ENCODE assay signal across 12 cellular contexts in genomic region chr1:156434976-156435550, GRCh38.
DNase-seq lines count a peak whose midpoint lies in the region; ATAC-seq and TF ChIP-seq lines count a peak whose summit lies in the region.
"Had no signal": no experiment of that assay in that cellular context is flagged by ENCODE, and none has a peak within 500 bp of the region (broad histone marks: within the 10 kb centered on the region; RNA-seq: fewer than 3 reads in every experiment).

No MANE protein-coding gene starts in this region.

- TF ChIP-seq EP300 in esophagus muscularis mucosa (IDR thresholded peaks at IDR 0.05), result no peak

- intact Hi-C loops in esophagus muscularis mucosa (cut with DNase I), result no loop called here
- intact Hi-C loops in gastrocnemius medialis (cut with DNase I; ENCODE audit: low total_unique reads), result no loop called here

- no peaks in the 10 kb centered on the region for H3K9me3 ChIP-seq in esophagus muscularis mucosa
- no peaks in the 10 kb centered on the region for H3K9me3 ChIP-seq in gastrocnemius medialis

- in situ Hi-C loops in gastrocnemius medialis (cut with MboI; ENCODE audit: low sequenced_read_pairs in 4 of 4), result loop anchor here in 1 of 4 donors (5.0 kb wide), 1 partner anchor 48 kb away; no protein-coding TSS in a partner anchor

- no peaks in the 10 kb centered on the region for H3K9me3 Mint-ChIP-seq in WTC11

- TF ChIP-seq POLR2A in esophagus muscularis mucosa (IDR thresholded peaks at IDR 0.05; ENCODE audit: low read depth) (no peak), gastrocnemius medialis (IDR thresholded peaks at IDR 0.05) (no peak)

- H3K4me3 ChIP-seq in esophagus muscularis mucosa (peak overlapping the region; percentile 41 to 59 (median 46)), gastrocnemius medialis (peak overlapping the region in 3 of 4 donors; percentile 34 to 57 (median 52))

- POLR2A ChIA-PET in WTC11 (lab: Charles Lee), result interaction anchor here (1.0 kb wide), 1 partner anchor 15 kb away, joined by 3 read pairs; no protein-coding TSS in a partner anchor

- ATAC-seq in WTC11 (no peak), gastrocnemius medialis (no peak), GM21526 (IDR thresholded peaks at IDR 0.05; ENCODE audit: low FRiP score, unreplicated experiment) (no peak)

- no peak overlapping the region for H3K27ac ChIP-seq in esophagus muscularis mucosa (replicated peaks in 1 of 4)
- no peak overlapping the region for H3K27ac ChIP-seq in gastrocnemius medialis
- H3K27ac ChIP-seq: RWPE1 had no signal

- peaks cover 100% of the 10 kb centered on the region for H3K27me3 Mint-ChIP-seq in WTC11 (ENCODE audit: low read depth)

- CTCF ChIA-PET in WTC11 (lab: Charles Lee), result interaction anchor here (0.6 to 10.1 kb wide), 6 partner anchors 11 to 52 kb away, joined by 3 to 200 read pairs (median 4); no protein-coding TSS in a partner anchor

- H3K36me3 Mint-ChIP-seq in WTC11, result peaks cover 3% of the 10 kb centered on the region

- H3K4me1 Mint-ChIP-seq in WTC11, result peaks cover 69% of the 10 kb centered on the region

- peak; percentile 18 for TF ChIP-seq CTCF in GM12873 (IDR thresholded peaks at IDR 0.05; ENCODE audit: insufficient read depth, low read depth, low read length, missing control alignments)
- TF ChIP-seq CTCF in WTC11 (IDR thresholded peaks at IDR 0.05), result no peak
- no peak for TF ChIP-seq CTCF in esophagus muscularis mucosa (IDR thresholded peaks at IDR 0.05)
- no peak for TF ChIP-seq CTCF in gastrocnemius medialis (IDR thresholded peaks at IDR 0.05 in 4 of 5, conservative IDR thresholded peaks at IDR 0.05 in 1 of 5)

- H3K27me3 ChIP-seq in esophagus muscularis mucosa, result peaks cover 15 to 100% (median 79%) of the 10 kb centered on the region in 4 donors
- peaks cover 89 to 97% (median 97%) of the 10 kb centered on the region in 3 donors for H3K27me3 ChIP-seq in gastrocnemius medialis

- H3K27ac Mint-ChIP-seq in WTC11, result no peak overlapping the region

- DNase-seq in WTC11 (ENCODE audit: low spot score), result no peak
- no peak for DNase-seq in esophagus muscularis mucosa (ENCODE audit: extremely low spot score)
- no peak for DNase-seq in gastrocnemius medialis
- DNase-seq in stimulated activated CD4-positive, alpha-beta T cell treated with anti-CD3 and anti-CD28 coated beads, Interleukin-15, amount 100 ng/mL, for 24 hours, result no peak
- DNase-seq in effector CD4-positive, alpha-beta T cell, result no peak
- no peak for DNase-seq in HUDEP-2 (lab: John Stamatoyannopoulos, UW; ENCODE audit: unreplicated experiment in 76 of 76)
- DNase-seq: activated CD4-positive, alpha-beta T cell treated with anti-CD3 and anti-CD28 coated beads, Interleukin-2, amount 50 U/mL, for 4 hours; cerebellar nuclear complex; NCI-H1694 had no signal

- 41% methylated on average over 10 of the region's 21 CpGs for WGBS in esophagus muscularis mucosa

- H3K4me3 Mint-ChIP-seq in WTC11, result peak overlapping the region; percentile 68

- H3K36me3 ChIP-seq in esophagus muscularis mucosa (no peaks in the 10 kb centered on the region), gastrocnemius medialis (no peaks in the 10 kb centered on the region)

- H3K4me1 ChIP-seq in esophagus muscularis mucosa (peaks cover 16 to 23% (median 20%) of the 10 kb centered on the region in 4 donors), gastrocnemius medialis (peaks cover 10 to 16% of the 10 kb centered on the region in 2 donors)

TF ChIP-seq in WTC11, 78 proteins besides CTCF, POLR2A, EP300 and RAD21 (continues in another document):
- no peak for TF ChIP-seq MYBL2 (CRISPR knock-in tag; IDR thresholded peaks at IDR 0.05)
- TF ChIP-seq SOX15 (CRISPR knock-in tag; IDR thresholded peaks at IDR 0.05), result no peak
- no peak for TF ChIP-seq ZNF396 (CRISPR knock-in tag; IDR thresholded peaks at IDR 0.05; ENCODE audit: borderline replicate concordance)
- TF ChIP-seq, protein P1, sequence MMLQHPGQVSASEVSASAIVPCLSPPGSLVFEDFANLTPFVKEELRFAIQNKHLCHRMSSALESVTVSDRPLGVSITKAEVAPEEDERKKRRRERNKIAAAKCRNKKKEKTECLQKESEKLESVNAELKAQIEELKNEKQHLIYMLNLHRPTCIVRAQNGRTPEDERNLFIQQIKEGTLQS (CRISPR knock-in tag; conservative IDR thresholded peaks at IDR 0.05), result no peak
- TF ChIP-seq, protein P2, sequence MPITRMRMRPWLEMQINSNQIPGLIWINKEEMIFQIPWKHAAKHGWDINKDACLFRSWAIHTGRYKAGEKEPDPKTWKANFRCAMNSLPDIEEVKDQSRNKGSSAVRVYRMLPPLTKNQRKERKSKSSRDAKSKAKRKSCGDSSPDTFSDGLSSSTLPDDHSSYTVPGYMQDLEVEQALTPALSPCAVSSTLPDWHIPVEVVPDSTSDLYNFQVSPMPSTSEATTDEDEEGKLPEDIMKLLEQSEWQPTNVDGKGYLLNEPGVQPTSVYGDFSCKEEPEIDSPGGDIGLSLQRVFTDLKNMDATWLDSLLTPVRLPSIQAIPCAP (CRISPR knock-in tag; IDR thresholded peaks at IDR 0.05), result no peak
- TF ChIP-seq ETV6 (CRISPR knock-in tag; IDR thresholded peaks at IDR 0.05), result no peak
- TF ChIP-seq CREB1 (CRISPR knock-in tag; IDR thresholded peaks at IDR 0.05), result no peak
- TF ChIP-seq, protein P3, sequence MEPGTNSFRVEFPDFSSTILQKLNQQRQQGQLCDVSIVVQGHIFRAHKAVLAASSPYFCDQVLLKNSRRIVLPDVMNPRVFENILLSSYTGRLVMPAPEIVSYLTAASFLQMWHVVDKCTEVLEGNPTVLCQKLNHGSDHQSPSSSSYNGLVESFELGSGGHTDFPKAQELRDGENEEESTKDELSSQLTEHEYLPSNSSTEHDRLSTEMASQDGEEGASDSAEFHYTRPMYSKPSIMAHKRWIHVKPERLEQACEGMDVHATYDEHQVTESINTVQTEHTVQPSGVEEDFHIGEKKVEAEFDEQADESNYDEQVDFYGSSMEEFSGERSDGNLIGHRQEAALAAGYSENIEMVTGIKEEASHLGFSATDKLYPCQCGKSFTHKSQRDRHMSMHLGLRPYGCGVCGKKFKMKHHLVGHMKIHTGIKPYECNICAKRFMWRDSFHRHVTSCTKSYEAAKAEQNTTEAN (CRISPR knock-in tag; IDR thresholded peaks at IDR 0.05), result no peak
- TF ChIP-seq ZBTB21 (CRISPR knock-in tag; IDR thresholded peaks at IDR 0.05; ENCODE audit: borderline replicate concordance), result no peak
- TF ChIP-seq, protein P4, sequence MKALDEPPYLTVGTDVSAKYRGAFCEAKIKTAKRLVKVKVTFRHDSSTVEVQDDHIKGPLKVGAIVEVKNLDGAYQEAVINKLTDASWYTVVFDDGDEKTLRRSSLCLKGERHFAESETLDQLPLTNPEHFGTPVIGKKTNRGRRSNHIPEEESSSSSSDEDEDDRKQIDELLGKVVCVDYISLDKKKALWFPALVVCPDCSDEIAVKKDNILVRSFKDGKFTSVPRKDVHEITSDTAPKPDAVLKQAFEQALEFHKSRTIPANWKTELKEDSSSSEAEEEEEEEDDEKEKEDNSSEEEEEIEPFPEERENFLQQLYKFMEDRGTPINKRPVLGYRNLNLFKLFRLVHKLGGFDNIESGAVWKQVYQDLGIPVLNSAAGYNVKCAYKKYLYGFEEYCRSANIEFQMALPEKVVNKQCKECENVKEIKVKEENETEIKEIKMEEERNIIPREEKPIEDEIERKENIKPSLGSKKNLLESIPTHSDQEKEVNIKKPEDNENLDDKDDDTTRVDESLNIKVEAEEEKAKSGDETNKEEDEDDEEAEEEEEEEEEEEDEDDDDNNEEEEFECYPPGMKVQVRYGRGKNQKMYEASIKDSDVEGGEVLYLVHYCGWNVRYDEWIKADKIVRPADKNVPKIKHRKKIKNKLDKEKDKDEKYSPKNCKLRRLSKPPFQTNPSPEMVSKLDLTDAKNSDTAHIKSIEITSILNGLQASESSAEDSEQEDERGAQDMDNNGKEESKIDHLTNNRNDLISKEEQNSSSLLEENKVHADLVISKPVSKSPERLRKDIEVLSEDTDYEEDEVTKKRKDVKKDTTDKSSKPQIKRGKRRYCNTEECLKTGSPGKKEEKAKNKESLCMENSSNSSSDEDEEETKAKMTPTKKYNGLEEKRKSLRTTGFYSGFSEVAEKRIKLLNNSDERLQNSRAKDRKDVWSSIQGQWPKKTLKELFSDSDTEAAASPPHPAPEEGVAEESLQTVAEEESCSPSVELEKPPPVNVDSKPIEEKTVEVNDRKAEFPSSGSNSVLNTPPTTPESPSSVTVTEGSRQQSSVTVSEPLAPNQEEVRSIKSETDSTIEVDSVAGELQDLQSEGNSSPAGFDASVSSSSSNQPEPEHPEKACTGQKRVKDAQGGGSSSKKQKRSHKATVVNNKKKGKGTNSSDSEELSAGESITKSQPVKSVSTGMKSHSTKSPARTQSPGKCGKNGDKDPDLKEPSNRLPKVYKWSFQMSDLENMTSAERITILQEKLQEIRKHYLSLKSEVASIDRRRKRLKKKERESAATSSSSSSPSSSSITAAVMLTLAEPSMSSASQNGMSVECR (CRISPR knock-in tag; IDR thresholded peaks at IDR 0.05; ENCODE audit: borderline replicate concordance), result no peak
- TF ChIP-seq CBFB (CRISPR knock-in tag; IDR thresholded peaks at IDR 0.05; ENCODE audit: low read depth), result no peak
- no peak for TF ChIP-seq HMGXB4 (CRISPR knock-in tag; IDR thresholded peaks at IDR 0.05)
